17 cellular contexts compared by ENCODE assay signal in genomic region chr19:47487551-47488515, GRCh38. TPM values are rescaled to one million over a fixed set of nuclear protein-coding genes. Genes with fewer than 3 reads are reported as not detected.
DNase-seq lines count a peak whose midpoint lies in the region; ATAC-seq, FAIRE-seq and TF ChIP-seq lines count a peak whose summit lies in the region.
"Had no signal": no experiment of that assay in that cellular context is flagged by ENCODE, and none has a peak within 500 bp of the region (broad histone marks: within the 10 kb centered on the region; RNA-seq: fewer than 3 reads in every experiment).

No MANE protein-coding gene starts in this region.

- no peak overlapping the region for H2BK15ac ChIP-seq in H1 (ENCODE audit: low read length)

- peaks cover 36% of the 10 kb centered on the region for H3K4me1 Mint-ChIP-seq in stimulated activated naive CD8-positive, alpha-beta T cell treated with anti-CD3 and anti-CD28 coated beads, Interleukin-15, Interleukin-2, amounts not matched to agents 100 ng/mL and 50 ng/mL, for 24 hours (ENCODE audit: low read depth)

- H3K4ac ChIP-seq in H1 (replicated peaks; ENCODE audit: insufficient read length, low read depth, low read length), result no peak overlapping the region

- no peak overlapping the region for H3K23ac ChIP-seq in H1 (ENCODE audit: insufficient read length)

- H3K4me1 ChIP-seq in OCI-LY1 (ENCODE audit: insufficient read depth, low read length, severe bottlenecking) (peaks cover 23% of the 10 kb centered on the region), H1 (replicated peaks in 1 of 4; ENCODE audit: control insufficient read depth in 3 of 4, insufficient read depth in 4 of 4, low read length in 3 of 4) (peaks cover 0 to 4% (median 1%) of the 10 kb centered on the region in 4 experiments; a peak in 3 of 7 replicates)

- TF ChIP-seq RAD21 in H1 (IDR thresholded peaks at IDR 0.05 in 1 of 2, conservative IDR thresholded peaks at IDR 0.05 in 1 of 2; ENCODE audit: low read depth in 2 of 2, low read length in 2 of 2), result no peak

- H4K91ac ChIP-seq in H1 (replicated peaks; ENCODE audit: insufficient read length, low read length), result no peak overlapping the region

- no peak overlapping the region for H2BK5ac ChIP-seq in H1 (ENCODE audit: low read depth, low read length)

- H3K14ac ChIP-seq in H1 (ENCODE audit: insufficient read length), result no peak overlapping the region

- peak overlapping the region; percentile 74 for H3K27ac Mint-ChIP-seq in stimulated activated naive CD8-positive, alpha-beta T cell treated with anti-CD3 and anti-CD28 coated beads, Interleukin-15, Interleukin-2, amounts not matched to agents 100 ng/mL and 50 ng/mL, for 24 hours

- no peak for FAIRE-seq in H1 (lab: Jason Lieb, UNC)

- no peak overlapping the region for H2AK5ac ChIP-seq in H1 (ENCODE audit: low read depth, low read length)

- no peak overlapping the region for H2BK20ac ChIP-seq in H1 (ENCODE audit: low read length)

- H3K27me3 ChIP-seq in OCI-LY1 (ENCODE audit: insufficient read depth, low read length) (no peaks in the 10 kb centered on the region), H1 (replicated peaks in 1 of 4; ENCODE audit: control insufficient read depth in 3 of 4, extremely low read depth in 1 of 4, insufficient read depth in 3 of 4, low read length in 3 of 4) (no peaks in the 10 kb centered on the region)

- H3K36me3 ChIP-seq in OCI-LY1 (ENCODE audit: insufficient read depth, low read length), result peaks cover 29% of the 10 kb centered on the region; the same call in 1 of the 2 replicates
- H3K36me3 ChIP-seq in H1 (ENCODE audit: control insufficient read depth in 2 of 4, insufficient read depth in 4 of 4, low read length in 3 of 4), result peaks cover 3 to 10% (median 5%) of the 10 kb centered on the region in 4 experiments; a peak in 4 of 8 replicates

- H3K9me3 ChIP-seq in OCI-LY1 (ENCODE audit: low read length), result no peaks in the 10 kb centered on the region
- no peaks in the 10 kb centered on the region for H3K9me3 ChIP-seq in H1 (ENCODE audit: insufficient read depth in 2 of 2, low read depth in 1 of 2, low read length in 1 of 2)
- H3K9me3 ChIP-seq: prostate gland had no signal

- H3K4me3 Mint-ChIP-seq in stimulated activated naive CD8-positive, alpha-beta T cell treated with anti-CD3 and anti-CD28 coated beads, Interleukin-15, Interleukin-2, amounts not matched to agents 100 ng/mL and 50 ng/mL, for 24 hours, result no peak overlapping the region

- no peak overlapping the region for H3K4me2 ChIP-seq in OCI-LY1 (ENCODE audit: low read length)
- H3K4me2 ChIP-seq in H1 (ENCODE audit: insufficient read depth in 1 of 2, low read depth in 2 of 2, low read length in 2 of 2), result no peak overlapping the region

- H3K23me2 ChIP-seq in H1 (ENCODE audit: low read depth, low read length), result peaks cover 12% of the 10 kb centered on the region; the same call in 1 of the 2 replicates

- no peak for TF ChIP-seq EP300 in H1 (IDR thresholded peaks at IDR 0.05; ENCODE audit: borderline replicate concordance in 1 of 2, low read depth in 2 of 2, low read length in 2 of 2)

- no peak for TF ChIP-seq CTCF in OCI-LY1 (IDR thresholded peaks at IDR 0.05; ENCODE audit: low read length)
- no peak for TF ChIP-seq CTCF in H1 (IDR thresholded peaks at IDR 0.05; ENCODE audit: control extremely low read depth in 1 of 3, insufficient read depth in 1 of 3, low read depth in 1 of 3, low read length in 3 of 3)

- H3K27me3 Mint-ChIP-seq in stimulated activated naive CD8-positive, alpha-beta T cell treated with anti-CD3 and anti-CD28 coated beads, Interleukin-15, Interleukin-2, amounts not matched to agents 100 ng/mL and 50 ng/mL, for 24 hours, result no peaks in the 10 kb centered on the region

- no peaks in the 10 kb centered on the region for H3K9me3 Mint-ChIP-seq in stimulated activated naive CD8-positive, alpha-beta T cell treated with anti-CD3 and anti-CD28 coated beads, Interleukin-15, Interleukin-2, amounts not matched to agents 100 ng/mL and 50 ng/mL, for 24 hours

- peaks cover 12% of the 10 kb centered on the region for H3K36me3 Mint-ChIP-seq in stimulated activated naive CD8-positive, alpha-beta T cell treated with anti-CD3 and anti-CD28 coated beads, Interleukin-15, Interleukin-2, amounts not matched to agents 100 ng/mL and 50 ng/mL, for 24 hours (ENCODE audit: low read depth)

- H3K9ac ChIP-seq in OCI-LY1 (ENCODE audit: low read length) (no peak overlapping the region), H1 (replicated peaks in 1 of 4; ENCODE audit: extremely low read depth in 1 of 4, low read depth in 3 of 4, low read length in 3 of 4) (no peak overlapping the region)
- H3K9ac ChIP-seq: GM23248 had no signal

- H2AFZ ChIP-seq in OCI-LY1 (ENCODE audit: low read length) (no peak overlapping the region), H1 (ENCODE audit: low read length) (no peak overlapping the region)
- H2AFZ ChIP-seq: GM23248 had no signal

- no peak overlapping the region for H2BK12ac ChIP-seq in H1 (ENCODE audit: low read depth, low read length)

- POLR2A ChIA-PET in H1 (lab: Charles Lee; ENCODE audit: partially characterized antibody), result interaction anchor here (0.6 to 5.0 kb wide), 6 partner anchors 9 to 67 kb away, joined by 3 to 55 read pairs (median 3); no protein-coding TSS in a partner anchor

- no peak for TF ChIP-seq POLR2A in H1 (IDR thresholded peaks at IDR 0.05; ENCODE audit: control extremely low read depth in 1 of 2, low read depth in 2 of 2, low read length in 2 of 2)

- H4K20me1 ChIP-seq in OCI-LY1 (ENCODE audit: insufficient read depth, low read length), result no peaks in the 10 kb centered on the region
- peaks cover 0 to 9% of the 10 kb centered on the region in 2 experiments for H4K20me1 ChIP-seq in H1 (replicated peaks in 1 of 2; ENCODE audit: control insufficient read depth in 1 of 2, insufficient read depth in 2 of 2, low read length in 2 of 2)

- ATAC-seq in stimulated activated naive CD8-positive, alpha-beta T cell treated with anti-CD3 and anti-CD28 coated beads, Interleukin-15, Interleukin-2, amounts not matched to agents 100 U/mL and 50 U/mL, for 24 hours, result no peak

- H3K4me3 ChIP-seq in OCI-LY1 (ENCODE audit: low read depth, low read length, poor library complexity, severe bottlenecking) (no peak overlapping the region), H1 (ENCODE audit: extremely low read depth in 1 of 4, insufficient read depth in 2 of 4, low read depth in 3 of 4, low read length in 4 of 4) (no peak overlapping the region)
- H3K4me3 ChIP-seq: GM23248, prostate gland had no signal

- no peak for DNase-seq in stimulated activated naive CD8-positive, alpha-beta T cell treated with anti-CD3 and anti-CD28 coated beads, Interleukin-15, Interleukin-2, amounts not matched to agents 100 U/mL and 50 U/mL, for 24 hours
- DNase-seq in H1 (ENCODE audit: low read depth in 1 of 2, low spot score in 2 of 2), result no peak
- no peak for DNase-seq in HPDE6-E6E7 (ENCODE audit: extremely low spot score)
- no peak for DNase-seq in middle frontal gyrus (ENCODE audit: extremely low spot score, low spot score)
- DNase-seq in NOMO-1 (lab: John Stamatoyannopoulos, UW; ENCODE audit: unreplicated experiment in 2 of 2), result no peak
- no peak for DNase-seq in HT-29 (ENCODE audit: low spot score)
- DNase-seq: activated CD8-positive, alpha-beta memory T cell treated with anti-CD3 and anti-CD28 coated beads for 24 hours; activated naive CD4-positive, alpha-beta T cell treated with Interleukin-2 at 50 U/mL for 16 hours; AML-193; EL; GM23248; islet precursor cell; NCI-H2029 treated with DMSO at 0.1 percent for 48 hours; NCI-H69 had no signal

- H3K27ac ChIP-seq in OCI-LY1 (ENCODE audit: low read depth, low read length, poor library complexity, severe bottlenecking) (peak overlapping the region; percentile 2), H1 (ENCODE audit: low read depth, low read length) (no peak overlapping the region)
- H3K27ac ChIP-seq: GM23248 had no signal

- peak overlapping the region; percentile 45; the same call in 1 of the 2 replicates for H4K8ac ChIP-seq in H1 (ENCODE audit: extremely low read depth, insufficient read depth, low read length)

- H3K79me2 ChIP-seq in OCI-LY1 (ENCODE audit: insufficient read depth, low read length) (no peaks in the 10 kb centered on the region), H1 (ENCODE audit: control insufficient read depth in 1 of 2, insufficient read depth in 2 of 2, low read length in 2 of 2) (no peaks in the 10 kb centered on the region)

- no peak overlapping the region for H3K18ac ChIP-seq in H1 (ENCODE audit: extremely low read depth, low read length)

- H3K56ac ChIP-seq in H1 (replicated peaks; ENCODE audit: insufficient read length, low read depth, low read length), result no peak overlapping the region

- no peaks in the 10 kb centered on the region for H3K9me2 ChIP-seq in OCI-LY1 (ENCODE audit: low read depth, low read length)

- WGBS in H1 (ENCODE audit: extremely low coverage in 1 of 2, insufficient coverage in 1 of 2, insufficient read length in 1 of 2, insufficient replicate concordance in 2 of 2, low coverage in 1 of 2, low lambda C conversion rate in 2 of 2, missing lambda C conversion rate in 1 of 2), 2 experiments, result 91% methylated on average over 11 of the region's 19 CpGs; no CpG with 5 or more reads in 1 of the 2 experiments

- H3F3A ChIP-seq in OCI-LY1 (ENCODE audit: insufficient read depth, low read length), result no peaks in the 10 kb centered on the region

- H2BK120ac ChIP-seq in H1 (replicated peaks; ENCODE audit: low read depth, low read length), result no peak overlapping the region

- H4K5ac ChIP-seq in H1 (ENCODE audit: insufficient read length, low read depth, low read length), result no peak overlapping the region

- no peaks in the 10 kb centered on the region for H3K79me1 ChIP-seq in H1 (ENCODE audit: low read depth, low read length)

- CTCF ChIA-PET in H1 (lab: Charles Lee; ENCODE audit: partially characterized antibody), result interaction anchor here (0.9 to 6.3 kb wide), 12 partner anchors 8 to 225 kb away, joined by 3 to 32 read pairs (median 5); partner anchors contain the start of gene EHD2

RNA-seq across cellular contexts. Expression of gene KPTN, which starts 3.8 kb away (rescaled TPM):
- 23.6 and 28.0 TPM in 2 replicates for total RNA-seq in H1 (2021; fragmentation: NEBNext Ultra II Directional; extraction: Animal tissue kit (Norgen Biotek cat#: 25700))
- polyA plus RNA-seq in H1 (2011; rRNA removed), result 31.3 and 45.2 TPM in 2 replicates
- 29.4 TPM for polyA plus RNA-seq in H1 (2011; cell fraction: cytosol; rRNA removed)
- 57.8 TPM for polyA plus RNA-seq in H1 (2011; cell fraction: nucleus; rRNA removed)
- 22.6 to 33.3 TPM (median 31.1 TPM) in 4 replicates for polyA plus RNA-seq in H1 (2012, experiment 1 of 2)
- polyA plus RNA-seq in H1 (2012, experiment 2 of 2), result 27.0 TPM
- polyA plus RNA-seq in H1 (2013, experiment 1 of 2), result 24.6 TPM
- 23.7 TPM for polyA plus RNA-seq in H1 (2013, experiment 2 of 2)
- 14.6 and 16.5 TPM in 2 replicates for polyA minus RNA-seq in H1 (2011; rRNA and poly(A)+ RNA removed)
- 6.9 TPM for polyA minus RNA-seq in H1 (2011; cell fraction: cytosol; rRNA and poly(A)+ RNA removed)
- 9.3 TPM for polyA minus RNA-seq in H1 (2011; cell fraction: nucleus; rRNA and poly(A)+ RNA removed)
- 26.2 and 30.1 TPM in 2 replicates for total RNA-seq in HT-29 (2014; rRNA removed; shearing (Covaris generic))

RNA-seq across cellular contexts. Expression of gene SLC8A2, which starts 16.1 kb away (rescaled TPM):
- 7.3 and 8.3 TPM in 2 replicates for total RNA-seq in H1 (2021; fragmentation: NEBNext Ultra II Directional; extraction: Animal tissue kit (Norgen Biotek cat#: 25700))
- 12.4 and 15.7 TPM in 2 replicates for polyA plus RNA-seq in H1 (2011; rRNA removed)
- polyA plus RNA-seq in H1 (2011; cell fraction: cytosol; rRNA removed), result 9.3 TPM
- 16.6 TPM for polyA plus RNA-seq in H1 (2011; cell fraction: nucleus; rRNA removed)
- polyA plus RNA-seq in H1 (2012, experiment 1 of 2), result 7.1 to 14.9 TPM (median 11.4 TPM) in 4 replicates
- 6.9 TPM for polyA plus RNA-seq in H1 (2012, experiment 2 of 2)
- polyA plus RNA-seq in H1 (2013, experiment 1 of 2), result 6.6 TPM
- 6.1 TPM for polyA plus RNA-seq in H1 (2013, experiment 2 of 2)
- 27.9 and 30.5 TPM in 2 replicates for polyA minus RNA-seq in H1 (2011; rRNA and poly(A)+ RNA removed)
- 12.6 TPM for polyA minus RNA-seq in H1 (2011; cell fraction: cytosol; rRNA and poly(A)+ RNA removed)
- polyA minus RNA-seq in H1 (2011; cell fraction: nucleus; rRNA and poly(A)+ RNA removed), result 9.7 TPM
- 0.83 and 3.6 TPM in 2 replicates for total RNA-seq in HT-29 (2014; rRNA removed; shearing (Covaris generic))
- total RNA-seq: GM23248 had no signal
- polyA plus RNA-seq: GM23248 had no signal

RNA-seq across cellular contexts. Expression of gene NAPA, which starts 27.0 kb away (rescaled TPM):
- 58.3 and 58.5 TPM in 2 replicates for total RNA-seq in H1 (2021; fragmentation: NEBNext Ultra II Directional; extraction: Animal tissue kit (Norgen Biotek cat#: 25700))
- 78.2 and 101 TPM in 2 replicates for polyA plus RNA-seq in H1 (2011; rRNA removed)
- 70.6 TPM for polyA plus RNA-seq in H1 (2011; cell fraction: cytosol; rRNA removed)
- polyA plus RNA-seq in H1 (2011; cell fraction: nucleus; rRNA removed), result 77.1 TPM
- polyA plus RNA-seq in H1 (2012, experiment 1 of 2), result 53.3 to 67.3 TPM (median 65.3 TPM) in 4 replicates
- polyA plus RNA-seq in H1 (2012, experiment 2 of 2), result 95.9 TPM
- polyA plus RNA-seq in H1 (2013, experiment 1 of 2), result 52.3 TPM
- 52.2 TPM for polyA plus RNA-seq in H1 (2013, experiment 2 of 2)
- 106 and 112 TPM in 2 replicates for polyA minus RNA-seq in H1 (2011; rRNA and poly(A)+ RNA removed)
- polyA minus RNA-seq in H1 (2011; cell fraction: cytosol; rRNA and poly(A)+ RNA removed), result 84.4 TPM
- polyA minus RNA-seq in H1 (2011; cell fraction: nucleus; rRNA and poly(A)+ RNA removed), result 38.2 TPM
- 193 and 224 TPM in 2 replicates for total RNA-seq in HT-29 (2014; rRNA removed; shearing (Covaris generic))
